Comparison of ENCODE assay signal across 1 cellular context in genomic region chr7:143504215-143504936, GRCh38.
TF ChIP-seq lines count a peak whose summit lies in the region.

No MANE protein-coding gene starts in this region.

TF ChIP-seq in K562, 482 proteins besides CTCF, POLR2A, EP300 and RAD21 (continued from another document and continues in another):
- no peak; the same call in 1 of the 2 replicates for TF ChIP-seq ZNF609 (CRISPR knock-in tag; IDR thresholded peaks at IDR 0.05; ENCODE audit: borderline replicate concordance)
- TF ChIP-seq HLTF (IDR thresholded peaks at IDR 0.05) = peak; percentile 82; the same call in 1 of the 2 replicates
- no peak for TF ChIP-seq ELK3 (CRISPR knock-in tag; IDR thresholded peaks at IDR 0.05)
- no peak for TF ChIP-seq BRF2 (IDR thresholded peaks at IDR 0.05; ENCODE audit: borderline replicate concordance, insufficient read depth, insufficient read length)
- no peak for TF ChIP-seq NCOA6 (IDR thresholded peaks at IDR 0.05)
- no peak for TF ChIP-seq HMGN3 (IDR thresholded peaks at IDR 0.05; ENCODE audit: borderline replicate concordance, extremely low read depth, insufficient read length, low read depth, low read length)
- no peak for TF ChIP-seq PHF21A (IDR thresholded peaks at IDR 0.05; ENCODE audit: borderline replicate concordance, low read depth)
- TF ChIP-seq ZNF165 (CRISPR knock-in tag; IDR thresholded peaks at IDR 0.05; ENCODE audit: borderline replicate concordance) = no peak
- peak; percentile 97; the same call in 1 of the 2 replicates for TF ChIP-seq CC2D1A (IDR thresholded peaks at IDR 0.05)
- no peak for TF ChIP-seq SNRNP70 (optimal IDR thresholded peaks at IDR 0.05; ENCODE audit: low read depth, low read length)
- TF ChIP-seq RBM17 (IDR thresholded peaks at IDR 0.05; ENCODE audit: borderline replicate concordance, low read depth, low read length) = no peak
- TF ChIP-seq E4F1 (CRISPR knock-in tag; IDR thresholded peaks at IDR 0.05; ENCODE audit: borderline replicate concordance) = no peak
- TF ChIP-seq EHMT2 (IDR thresholded peaks at IDR 0.05) = peak; percentile 81
- no peak for TF ChIP-seq ZNF24 (IDR thresholded peaks at IDR 0.05)
- TF ChIP-seq MIER1 (IDR thresholded peaks at IDR 0.05; ENCODE audit: low read depth) = no peak
- no peak for TF ChIP-seq ZNF79 (CRISPR knock-in tag; IDR thresholded peaks at IDR 0.05; ENCODE audit: low read depth)
- no peak for TF ChIP-seq ZNF717 (CRISPR knock-in tag; IDR thresholded peaks at IDR 0.05)
- no peak for TF ChIP-seq ZNF740 (CRISPR knock-in tag; IDR thresholded peaks at IDR 0.05)
- no peak for TF ChIP-seq ZNF740 (tag; IDR thresholded peaks at IDR 0.05)
- no peak for TF ChIP-seq HNRNPK (IDR thresholded peaks at IDR 0.05; ENCODE audit: low read depth, low read length, poor library complexity, severe bottlenecking)
- TF ChIP-seq SLC30A9 (CRISPR knock-in tag; IDR thresholded peaks at IDR 0.05) = no peak
- peak; percentile 69 for TF ChIP-seq CCNT2 (IDR thresholded peaks at IDR 0.05; ENCODE audit: borderline replicate concordance, extremely low read depth, insufficient read length, low read depth, low read length)
- TF ChIP-seq ZMIZ1 (IDR thresholded peaks at IDR 0.05; ENCODE audit: low read depth in 2 of 2, low read length in 2 of 2) = peak in 1 of 2 experiments; percentile 93; a peak in 2 of 4 replicates
- no peak for TF ChIP-seq HOMEZ (CRISPR knock-in tag; IDR thresholded peaks at IDR 0.05)
- TF ChIP-seq ZNF764 (CRISPR knock-in tag; IDR thresholded peaks at IDR 0.05; ENCODE audit: low read depth) = no peak
- no peak for TF ChIP-seq POLR3G (IDR thresholded peaks at IDR 0.05; ENCODE audit: extremely low read depth, insufficient read length, insufficient replicate concordance)
- no peak for TF ChIP-seq SMC3 (conservative IDR thresholded peaks at IDR 0.05; ENCODE audit: insufficient read depth, low read depth, low read length)
- no peak for TF ChIP-seq ELK1 (CRISPR knock-in tag; IDR thresholded peaks at IDR 0.05)
- no peak for TF ChIP-seq NKRF (IDR thresholded peaks at IDR 0.05; ENCODE audit: borderline replicate concordance)
- no peak for TF ChIP-seq HMGXB4 (CRISPR knock-in tag; IDR thresholded peaks at IDR 0.05)
- TF ChIP-seq KAT2B (IDR thresholded peaks at IDR 0.05; ENCODE audit: low read depth, low read length) = no peak
- peak in 1 of 2 experiments; percentile 94; a peak in 2 of 3 replicates for TF ChIP-seq CBX3 (IDR thresholded peaks at IDR 0.05; ENCODE audit: borderline replicate concordance in 1 of 2, low read length in 2 of 2)
- TF ChIP-seq GATAD2B (IDR thresholded peaks at IDR 0.05; ENCODE audit: borderline replicate concordance) = no peak; the same call in 1 of the 2 replicates
- TF ChIP-seq YY1 (IDR thresholded peaks at IDR 0.05; ENCODE audit: borderline replicate concordance in 1 of 3, control insufficient read depth in 1 of 3, extremely low read depth in 1 of 3, insufficient read depth in 3 of 3, insufficient read length in 1 of 3, insufficient replicate concordance in 2 of 3, low read depth in 1 of 3, low read length in 2 of 3) = peak; percentile 63 to 96 (median 84)
- peak; percentile 46; the same call in 1 of the 2 replicates for TF ChIP-seq MAFK (IDR thresholded peaks at IDR 0.05; ENCODE audit: low read length)
- no peak for TF ChIP-seq ZNF212 (CRISPR knock-in tag; IDR thresholded peaks at IDR 0.05)
